14 cellular contexts compared by ENCODE assay signal in the genomic region with DNA sequence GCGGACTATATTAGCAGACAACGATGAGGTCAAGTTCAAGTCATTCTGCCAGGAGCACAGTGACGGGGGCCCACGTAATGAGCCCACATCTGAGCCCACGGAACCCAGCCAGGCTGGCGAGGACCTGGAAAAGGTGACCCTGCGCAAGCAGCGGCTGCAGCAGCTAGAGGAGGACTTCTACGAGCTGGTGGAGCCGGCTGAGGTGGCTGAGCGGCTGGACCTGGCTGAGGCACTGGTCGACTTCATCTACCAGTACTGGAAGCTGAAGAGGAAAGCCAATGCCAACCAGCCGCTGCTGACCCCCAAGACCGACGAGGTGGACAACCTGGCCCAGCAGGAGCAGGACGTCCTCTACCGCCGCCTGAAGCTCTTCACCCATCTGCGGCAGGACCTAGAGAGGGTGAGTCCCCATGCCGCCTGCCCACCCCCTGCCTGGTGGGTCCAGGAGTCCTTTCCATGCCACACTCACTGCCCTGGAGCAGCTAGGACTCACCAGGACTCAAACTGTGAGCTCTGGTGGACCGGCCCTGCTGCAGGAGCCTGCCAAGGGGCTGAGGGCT.
"Had no signal": no experiment of that assay in that cellular context is flagged by ENCODE, and none has a peak within 500 bp of the region (broad histone marks: within the 10 kb centered on the region; RNA-seq: fewer than 3 reads in every experiment).

No MANE protein-coding gene starts in this region.

- H3K9me3 ChIP-seq: suprapubic skin had no signal

- H3K27ac ChIP-seq: suprapubic skin had no signal

- H3K27me3 Mint-ChIP-seq: activated B cell treated with CpG ODN at 0.5 μM for 24 hours; activated CD4-positive, alpha-beta T cell treated with anti-CD3 and anti-CD28 coated beads, Interleukin-2, amount 10 ng/mL, durations not matched to agents 24 days and 14 days; naive thymus-derived CD8-positive, alpha-beta T cell had no signal

- ATAC-seq: esophagus mucosa; naive thymus-derived CD8-positive, alpha-beta T cell had no signal

- H3K4me3 ChIP-seq: suprapubic skin had no signal

- DNase-seq: activated B cell treated with CpG ODN at 0.5 μM for 24 hours; activated CD4-positive, alpha-beta T cell treated with anti-CD3 and anti-CD28 coated beads, Interleukin-2, amount 10 ng/mL, durations not matched to agents 24 days and 14 days; mesenchymal stem cell; naive thymus-derived CD8-positive, alpha-beta T cell; nucleus accumbens; retina; stimulated activated naive CD4-positive, alpha-beta T cell treated with Interleukin-2 at 50 U/mL for 16 hours; trophoblast cell had no signal

- FAIRE-seq: astrocyte, bronchial epithelial cell, islet of Langerhans, TTC549 had no signal

- H3K27ac Mint-ChIP-seq: activated B cell treated with CpG ODN at 0.5 μM for 24 hours had no signal

- H3K4me3 Mint-ChIP-seq: activated B cell treated with CpG ODN at 0.5 μM for 24 hours; activated CD4-positive, alpha-beta T cell treated with anti-CD3 and anti-CD28 coated beads, Interleukin-2, amount 10 ng/mL, durations not matched to agents 24 days and 14 days; naive thymus-derived CD8-positive, alpha-beta T cell had no signal

- H3K9me3 Mint-ChIP-seq: activated B cell treated with CpG ODN at 0.5 μM for 24 hours; activated CD4-positive, alpha-beta T cell treated with anti-CD3 and anti-CD28 coated beads, Interleukin-2, amount 10 ng/mL, durations not matched to agents 24 days and 14 days; naive thymus-derived CD8-positive, alpha-beta T cell had no signal
